Comparison of ENCODE assay signal across 29 cellular contexts in the genomic region with DNA sequence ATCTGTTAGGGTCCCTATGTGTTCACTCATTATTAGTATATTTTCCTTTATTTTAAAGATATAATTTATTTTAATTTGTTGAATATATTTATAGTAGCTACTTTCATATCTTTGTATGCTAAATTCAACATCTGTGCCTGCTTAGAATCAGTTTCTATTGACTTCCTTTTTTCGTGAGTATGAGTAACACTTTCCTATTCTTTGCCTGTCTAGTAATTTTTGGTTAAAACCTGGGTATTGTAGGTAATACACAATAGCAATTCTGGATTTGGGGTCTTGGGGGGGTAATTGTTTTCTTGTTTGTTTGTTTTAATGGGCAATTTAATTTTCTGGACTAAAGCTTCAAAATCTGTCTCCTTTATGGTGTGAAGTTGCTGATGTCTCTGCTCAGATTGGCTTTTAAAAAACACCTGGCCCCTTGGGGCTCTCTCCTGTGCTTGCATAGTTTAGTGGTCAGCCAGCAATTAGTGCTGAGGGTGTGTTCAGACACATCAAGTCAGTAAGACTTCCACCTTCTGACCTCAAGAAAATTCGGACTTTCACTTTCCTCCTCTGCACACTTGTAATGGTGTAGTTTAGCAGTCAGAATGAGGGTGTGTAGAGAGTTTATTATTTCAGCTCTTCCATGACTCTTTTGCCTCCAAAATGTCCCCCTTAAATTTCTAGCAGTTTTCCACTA.
"Had no signal": no experiment of that assay in that cellular context is flagged by ENCODE, and none has a peak within 500 bp of the region (broad histone marks: within the 10 kb centered on the region; RNA-seq: fewer than 3 reads in every experiment).

No MANE protein-coding gene starts in this region.

- DNase-seq: activated CD4-positive, alpha-beta memory T cell treated with anti-CD3 and anti-CD28 coated beads for 36 hours; activated CD8-positive, alpha-beta memory T cell treated with anti-CD3 and anti-CD28 coated beads, Interleukin-2, amount 50 U/mL, for 4 hours; activated effector memory CD4-positive, alpha-beta T cell treated with anti-CD3 and anti-CD28 coated beads, Interleukin-2, amount 50 U/mL, for 16 hours; activated naive CD4-positive, alpha-beta T cell treated with anti-CD3 and anti-CD28 coated beads for 36 hours; activated naive CD8-positive, alpha-beta T cell treated with anti-CD3 and anti-CD28 coated beads, Interleukin-2, amount 10 ng/mL, durations not matched to agents 7 days and 5 days; activated T-cell treated with anti-CD3 and anti-CD28 coated beads, Interleukin-2, amount 50 U/mL, for 1 hour; amniotic stem cell; brain microvascular endothelial cell; dorsolateral prefrontal cortex; effector memory CD4-positive, alpha-beta T cell; head of caudate nucleus; hippocampal formation; left cardiac atrium; left ventricle myocardium superior; mucosa of descending colon; posterior cingulate gyrus; right cardiac atrium; stimulated activated CD4-positive, alpha-beta T cell treated with anti-CD3 and anti-CD28 coated beads, Interleukin-15, amount 100 ng/mL, for 24 hours; stimulated activated CD4-positive, alpha-beta T cell treated with anti-CD3 and anti-CD28 coated beads, Interleukin-2, amount 100 ng/mL, for 24 hours; stimulated activated naive B cell treated with anti-CD40 and anti-IgM and Interleukin-4, amounts not matched to agents 10 μg/mL and 1 μg/mL and 100 μg/mL, for 72 hours; stomach; thyroid gland; upper lobe of right lung; WERI-Rb-1 had no signal

- H3K4me3 ChIP-seq: coronary artery, dorsolateral prefrontal cortex, mucosa of descending colon, stomach, thyroid gland, upper lobe of right lung had no signal

- FAIRE-seq: astrocyte, keratinocyte had no signal

- H3K27me3 ChIP-seq: brain microvascular endothelial cell, dorsolateral prefrontal cortex, stomach, thyroid gland, upper lobe of right lung had no signal

- H3K9me3 ChIP-seq: mucosa of descending colon, thyroid gland, upper lobe of right lung had no signal

- H3K27ac ChIP-seq: brain microvascular endothelial cell, coronary artery, dorsolateral prefrontal cortex, stomach, thyroid gland, upper lobe of right lung, WERI-Rb-1 had no signal

- H3K4me1 ChIP-seq: stomach, thyroid gland, upper lobe of right lung had no signal

- ATAC-seq: activated CD4-positive, CD25-positive, alpha-beta regulatory T cell treated with anti-CD3 and anti-CD28 coated beads, Interleukin-2, amount 50 U/mL, for 24 hours; left cardiac atrium; left ventricle myocardium superior; mucosa of descending colon; natural killer cell treated with Interleukin-12 subunit alpha and Interleukin-12 subunit beta and Interleukin-15 and Interleukin-18, amount 100 ng/mL, for 72 hours; right cardiac atrium; stimulated activated naive B cell treated with anti-CD40 and anti-IgM and Interleukin-4, amounts not matched to agents 10 μg/mL and 1 μg/mL and 100 μg/mL, for 72 hours; upper lobe of right lung had no signal

- H3K36me3 ChIP-seq: brain microvascular endothelial cell, stomach, thyroid gland, upper lobe of right lung, WERI-Rb-1 had no signal
